26 cellular contexts compared by ENCODE assay signal in the genomic region with DNA sequence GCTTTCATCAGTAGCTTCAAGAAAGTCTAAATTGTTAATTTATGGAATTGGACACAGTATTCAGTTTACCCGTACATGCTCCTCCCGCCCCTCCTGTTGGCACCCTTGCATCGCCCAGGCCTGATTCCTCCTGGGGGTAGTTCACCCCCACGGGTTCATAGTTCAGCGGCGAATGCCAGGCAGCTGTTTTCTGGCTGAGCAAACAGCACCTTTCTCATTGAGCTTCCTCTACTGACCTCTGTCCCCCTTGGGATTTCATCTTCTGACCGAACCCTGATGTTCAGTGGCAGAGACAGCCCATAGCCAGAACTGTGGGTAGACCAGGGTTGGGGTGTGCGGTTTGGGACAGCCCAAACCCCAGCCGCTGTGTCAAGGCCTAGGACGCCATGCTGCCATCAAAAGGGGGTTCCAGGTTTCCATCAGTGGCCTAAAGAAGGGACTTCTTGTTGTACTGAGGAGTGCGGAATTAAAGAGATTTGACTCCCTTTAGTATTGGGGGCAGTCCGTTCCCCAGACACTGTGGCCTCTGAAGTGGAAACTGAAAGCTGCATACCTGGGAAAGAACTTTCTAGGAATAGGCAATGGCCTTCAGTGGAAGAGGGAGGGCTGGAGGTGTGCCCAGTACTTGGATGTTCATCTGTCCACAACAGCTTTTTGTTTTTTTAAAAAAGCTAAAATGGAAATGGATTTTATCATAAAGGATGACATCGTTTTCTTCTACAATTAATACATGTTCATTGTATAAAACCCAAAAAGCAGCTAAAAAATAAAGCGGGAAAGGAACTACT. TPM values are rescaled to one million over a fixed set of nuclear protein-coding genes. Genes with fewer than 3 reads are reported as not detected.
DNase-seq lines count a peak whose midpoint lies in the region; ATAC-seq and TF ChIP-seq lines count a peak whose summit lies in the region.
"Had no signal": no experiment of that assay in that cellular context is flagged by ENCODE, and none has a peak within 500 bp of the region (broad histone marks: within the 10 kb centered on the region; RNA-seq: fewer than 3 reads in every experiment).

No MANE protein-coding gene starts in this region.

- H3K36me3 ChIP-seq in left ventricle myocardium inferior (peaks cover 57% of the 10 kb centered on the region), thyroid gland (peaks cover 43 to 45% of the 10 kb centered on the region in 2 donors)

- H3K4me1 ChIP-seq in left ventricle myocardium inferior = peaks cover 82% of the 10 kb centered on the region
- H3K4me1 ChIP-seq in thyroid gland = peaks cover 5 to 16% of the 10 kb centered on the region in 2 donors
- H3K4me1 ChIP-seq: ascending aorta had no signal

- H3K27me3 Mint-ChIP-seq in activated T-helper 1 cell treated with anti-CD3 and anti-CD28 coated beads, Interleukin-12 subunit alpha, Interleukin-12 subunit beta, Interleukin-2, Interleukin-4 antibody, amounts not matched to agents 30 ng/mL and 10 ng/mL and 1 ng/mL, durations not matched to agents 14 hours and 24 hours and 36 hours (ENCODE audit: insufficient read depth) = no peaks in the 10 kb centered on the region
- H3K27me3 Mint-ChIP-seq in stimulated activated naive B cell treated with anti-CD40 and anti-IgM and Interleukin-4, amounts not matched to agents 10 μg/mL and 1 μg/mL and 100 μg/mL, for 72 hours = no peaks in the 10 kb centered on the region
- H3K27me3 Mint-ChIP-seq: activated naive CD8-positive, alpha-beta T cell; central memory CD8-positive, alpha-beta T cell; effector memory CD8-positive, alpha-beta T cell; naive thymus-derived CD8-positive, alpha-beta T cell had no signal

- H3K9me3 ChIP-seq in left ventricle myocardium inferior (replicated peaks) (no peaks in the 10 kb centered on the region), thyroid gland (no peaks in the 10 kb centered on the region)
- H3K9me3 ChIP-seq: ascending aorta, suprapubic skin had no signal

- TF ChIP-seq CTCF in left ventricle myocardium inferior (IDR thresholded peaks at IDR 0.05; ENCODE audit: borderline replicate concordance) (no peak), GM20000 (IDR thresholded peaks at IDR 0.05; ENCODE audit: extremely low read depth, missing control alignments) (no peak), thyroid gland (IDR thresholded peaks at IDR 0.05) (no peak)

- TF ChIP-seq POLR2A in thyroid gland (IDR thresholded peaks at IDR 0.05) = no peak

- H3K27ac Mint-ChIP-seq in activated T-helper 1 cell treated with anti-CD3 and anti-CD28 coated beads, Interleukin-12 subunit alpha, Interleukin-12 subunit beta, Interleukin-2, Interleukin-4 antibody, amounts not matched to agents 30 ng/mL and 10 ng/mL and 1 ng/mL, durations not matched to agents 14 hours and 24 hours and 36 hours = no peak overlapping the region
- no peak overlapping the region for H3K27ac Mint-ChIP-seq in stimulated activated naive B cell treated with anti-CD40 and anti-IgM and Interleukin-4, amounts not matched to agents 10 μg/mL and 1 μg/mL and 100 μg/mL, for 72 hours
- H3K27ac Mint-ChIP-seq: activated CD8-positive, alpha-beta T cell treated with anti-CD3 and anti-CD28 coated beads, Interleukin-2, amount 10 ng/mL, durations not matched to agents 7 days and 5 days; activated naive CD8-positive, alpha-beta T cell; effector memory CD8-positive, alpha-beta T cell; T-helper 2 cell treated with Interferon-gamma antibody and Interleukin-4, amounts not matched to agents 5 μg/mL and 100 μg/mL, for 36 hours had no signal

- no peak for ATAC-seq in stimulated activated naive B cell treated with anti-CD40 and anti-IgM and Interleukin-4, amounts not matched to agents 10 μg/mL and 1 μg/mL and 100 μg/mL, for 72 hours (replicated peaks)
- no peak for ATAC-seq in GM21381 (IDR thresholded peaks at IDR 0.05; ENCODE audit: unreplicated experiment)
- ATAC-seq: activated CD8-positive, alpha-beta T cell treated with anti-CD3 and anti-CD28 coated beads, Interleukin-2, amount 10 ng/mL, durations not matched to agents 7 days and 5 days; effector memory CD8-positive, alpha-beta T cell; naive thymus-derived CD8-positive, alpha-beta T cell had no signal

- H3K27ac ChIP-seq in left ventricle myocardium inferior (replicated peaks) = peak overlapping the region; percentile 78
- peak overlapping the region; percentile 24 for H3K27ac ChIP-seq in epithelial cell of prostate
- H3K27ac ChIP-seq in thyroid gland = no peak overlapping the region
- H3K27ac ChIP-seq: ascending aorta, suprapubic skin had no signal

- intact Hi-C loops in left ventricle myocardium inferior (cut with micrococcal nuclease) = no loop called here
- intact Hi-C loops in cardiac septum (cut with DNase I) = no loop called here
- intact Hi-C loops in thyroid gland (cut with DNase I) = loop anchor here (10.0 kb wide), 1 partner anchor 68 kb away; no protein-coding TSS in a partner anchor
- intact Hi-C loops in activated T-helper 1 cell treated with anti-CD3 and anti-CD28 coated beads, Interleukin-12 subunit alpha, Interleukin-12 subunit beta, Interleukin-2, Interleukin-4 antibody, amounts not matched to agents 30 ng/mL and 10 ng/mL and 1 ng/mL, durations not matched to agents 14 hours and 24 hours and 36 hours (cut with micrococcal nuclease) = no loop called here

- H3K27me3 ChIP-seq in left ventricle myocardium inferior (ENCODE audit: low read depth) = no peaks in the 10 kb centered on the region
- no peaks in the 10 kb centered on the region for H3K27me3 ChIP-seq in thyroid gland
- H3K27me3 ChIP-seq: ascending aorta, suprapubic skin had no signal

- H3K4me3 ChIP-seq in left ventricle myocardium inferior (no peak overlapping the region), thyroid gland (replicated peaks in 1 of 3) (no peak overlapping the region)
- H3K4me3 ChIP-seq: ascending aorta, lung, suprapubic skin had no signal

- no peaks in the 10 kb centered on the region for H3K4me1 Mint-ChIP-seq in activated T-helper 1 cell treated with anti-CD3 and anti-CD28 coated beads, Interleukin-12 subunit alpha, Interleukin-12 subunit beta, Interleukin-2, Interleukin-4 antibody, amounts not matched to agents 30 ng/mL and 10 ng/mL and 1 ng/mL, durations not matched to agents 14 hours and 24 hours and 36 hours (ENCODE audit: low read depth)
- peaks cover 0 to 7% of the 10 kb centered on the region in 2 donors for H3K4me1 Mint-ChIP-seq in stimulated activated naive B cell treated with anti-CD40 and anti-IgM and Interleukin-4, amounts not matched to agents 10 μg/mL and 1 μg/mL and 100 μg/mL, for 72 hours
- H3K4me1 Mint-ChIP-seq: central memory CD8-positive, alpha-beta T cell had no signal

- H3K36me3 Mint-ChIP-seq in activated T-helper 1 cell treated with anti-CD3 and anti-CD28 coated beads, Interleukin-12 subunit alpha, Interleukin-12 subunit beta, Interleukin-2, Interleukin-4 antibody, amounts not matched to agents 30 ng/mL and 10 ng/mL and 1 ng/mL, durations not matched to agents 14 hours and 24 hours and 36 hours (ENCODE audit: low read depth) = peaks cover 35% of the 10 kb centered on the region
- H3K36me3 Mint-ChIP-seq in stimulated activated naive B cell treated with anti-CD40 and anti-IgM and Interleukin-4, amounts not matched to agents 10 μg/mL and 1 μg/mL and 100 μg/mL, for 72 hours = peaks cover 44 to 51% of the 10 kb centered on the region in 2 donors

- no peak overlapping the region for H3K4me3 Mint-ChIP-seq in activated T-helper 1 cell treated with anti-CD3 and anti-CD28 coated beads, Interleukin-12 subunit alpha, Interleukin-12 subunit beta, Interleukin-2, Interleukin-4 antibody, amounts not matched to agents 30 ng/mL and 10 ng/mL and 1 ng/mL, durations not matched to agents 14 hours and 24 hours and 36 hours
- no peak overlapping the region for H3K4me3 Mint-ChIP-seq in stimulated activated naive B cell treated with anti-CD40 and anti-IgM and Interleukin-4, amounts not matched to agents 10 μg/mL and 1 μg/mL and 100 μg/mL, for 72 hours
- H3K4me3 Mint-ChIP-seq: activated CD8-positive, alpha-beta T cell treated with anti-CD3 and anti-CD28 coated beads, Interleukin-2, amount 10 ng/mL, durations not matched to agents 7 days and 5 days; activated naive CD8-positive, alpha-beta T cell; central memory CD8-positive, alpha-beta T cell; effector memory CD8-positive, alpha-beta T cell; naive thymus-derived CD8-positive, alpha-beta T cell; T-helper 2 cell treated with Interferon-gamma antibody and Interleukin-4, amounts not matched to agents 5 μg/mL and 100 μg/mL, for 36 hours had no signal

- WGBS in thyroid gland, 2 donors = 92% methylated on average over 10 to 14 of the region's 14 CpGs

- DNase-seq in left ventricle myocardium inferior = no peak
- no peak for DNase-seq in cardiac septum (ENCODE audit: low spot score)
- peak; percentile 5 for DNase-seq in GM20000 (ENCODE audit: low spot score)
- DNase-seq in epithelial cell of prostate (ENCODE audit: low read depth, low spot score) = no peak
- DNase-seq in thyroid gland = peak; percentile 35 to 45
- no peak for DNase-seq in activated T-helper 1 cell treated with anti-CD3 and anti-CD28 coated beads, Interleukin-12 subunit alpha, Interleukin-12 subunit beta, Interleukin-2, Interleukin-4 antibody, amounts not matched to agents 30 ng/mL and 10 ng/mL and 1 ng/mL, durations not matched to agents 14 hours and 24 hours and 36 hours (ENCODE audit: low spot score)
- DNase-seq in stimulated activated naive B cell treated with anti-CD40 and anti-IgM and Interleukin-4, amounts not matched to agents 10 μg/mL and 1 μg/mL and 100 μg/mL, for 72 hours = no peak
- DNase-seq: activated CD4-positive, alpha-beta T cell treated with anti-CD3 and anti-CD28 coated beads for 4 hours; activated CD8-positive, alpha-beta T cell treated with anti-CD3 and anti-CD28 coated beads, Interleukin-2, amount 10 ng/mL, durations not matched to agents 7 days and 5 days; activated effector memory CD4-positive, alpha-beta T cell treated with Interleukin-2 at 50 U/mL for 16 hours; C1 segment of cervical spinal cord; DMS153; effector memory CD8-positive, alpha-beta T cell; erythroblast; glutamatergic neuron; naive thymus-derived CD8-positive, alpha-beta T cell; NCI-H1694; nucleus accumbens; stimulated activated naive CD4-positive, alpha-beta T cell had no signal

- H3K9me3 Mint-ChIP-seq in activated T-helper 1 cell treated with anti-CD3 and anti-CD28 coated beads, Interleukin-12 subunit alpha, Interleukin-12 subunit beta, Interleukin-2, Interleukin-4 antibody, amounts not matched to agents 30 ng/mL and 10 ng/mL and 1 ng/mL, durations not matched to agents 14 hours and 24 hours and 36 hours = no peaks in the 10 kb centered on the region
- H3K9me3 Mint-ChIP-seq in stimulated activated naive B cell treated with anti-CD40 and anti-IgM and Interleukin-4, amounts not matched to agents 10 μg/mL and 1 μg/mL and 100 μg/mL, for 72 hours = no peaks in the 10 kb centered on the region
- H3K9me3 Mint-ChIP-seq: central memory CD8-positive, alpha-beta T cell; effector memory CD8-positive, alpha-beta T cell; naive thymus-derived CD8-positive, alpha-beta T cell; T-helper 2 cell treated with Interferon-gamma antibody and Interleukin-4, amounts not matched to agents 5 μg/mL and 100 μg/mL, for 36 hours had no signal

RNA-seq across cellular contexts. Expression of gene MDH2, which starts 19.0 kb away (rescaled TPM):
- total RNA-seq in left ventricle myocardium inferior (507 TPM), cardiac septum (376 TPM), thyroid gland (100 to 1,000 TPM in 2 of 4 donors, 10 to 100 TPM in 2; 70.8 to 119 (median 95.2) TPM)
- 249 and 292 TPM in 2 replicates for total RNA-seq in activated T-helper 1 cell treated with anti-CD3 and anti-CD28 coated beads, Interleukin-12 subunit alpha, Interleukin-12 subunit beta, Interleukin-2, Interleukin-4 antibody, amounts not matched to agents 30 ng/mL and 10 ng/mL and 1 ng/mL, durations not matched to agents 14 hours and 24 hours and 36 hours

RNA-seq across cellular contexts. Expression of gene STYXL1, which starts 19.1 kb away (rescaled TPM):
- 22.2 TPM for total RNA-seq in left ventricle myocardium inferior
- total RNA-seq in cardiac septum = 16.1 TPM
- 10 to 100 TPM; 14.5 to 53.7 (median 29.1) TPM for total RNA-seq in thyroid gland
- total RNA-seq in activated T-helper 1 cell treated with anti-CD3 and anti-CD28 coated beads, Interleukin-12 subunit alpha, Interleukin-12 subunit beta, Interleukin-2, Interleukin-4 antibody, amounts not matched to agents 30 ng/mL and 10 ng/mL and 1 ng/mL, durations not matched to agents 14 hours and 24 hours and 36 hours = 35.3 and 38.7 TPM in 2 replicates

Comparison
In these comparisons a context has a peak if more than half of its experiments do, and no peak if none do; other contexts are left out.
1. DNase-seq: peak in GM20000 (single experiment) and thyroid gland (2 of 2); none in left ventricle myocardium inferior (single experiment), cardiac septum (single experiment), epithelial cell of prostate (single experiment), activated T-helper 1 cell treated with anti-CD3 and anti-CD28 coated beads, Interleukin-12 subunit alpha, Interleukin-12 subunit beta, Interleukin-2, Interleukin-4 antibody, amounts not matched to agents 30 ng/mL and 10 ng/mL and 1 ng/mL, durations not matched to agents 14 hours and 24 hours and 36 hours (single experiment) and stimulated activated naive B cell treated with anti-CD40 and anti-IgM and Interleukin-4, amounts not matched to agents 10 μg/mL and 1 μg/mL and 100 μg/mL, for 72 hours (single experiment).
2. H3K27ac ChIP-seq: peak in left ventricle myocardium inferior (single experiment) and epithelial cell of prostate (single experiment); none in thyroid gland (0 of 3).